9 cellular contexts compared by ENCODE assay signal in genomic region chr18:7945882-7946281, GRCh38.
DNase-seq lines count a peak whose midpoint lies in the region; FAIRE-seq and TF ChIP-seq lines count a peak whose summit lies in the region.
"Had no signal": no experiment of that assay in that cellular context is flagged by ENCODE, and none has a peak within 500 bp of the region (broad histone marks: within the 10 kb centered on the region; RNA-seq: fewer than 3 reads in every experiment).

No MANE protein-coding gene starts in this region.

- no peak for TF ChIP-seq CTCF in AG10803 (conservative IDR thresholded peaks at IDR 0.05; ENCODE audit: low read length)
- no peak for TF ChIP-seq CTCF in choroid plexus epithelial cell (conservative IDR thresholded peaks at IDR 0.05; ENCODE audit: low read depth, low read length)
- no peak for TF ChIP-seq CTCF in mesothelial cell of epicardium (IDR thresholded peaks at IDR 0.05; ENCODE audit: unreplicated experiment)

- DNase-seq in AG10803 (ENCODE audit: low read depth) (peak; percentile 93), HTR-8/SVneo (ENCODE audit: insufficient read length, low spot score) (peak; percentile 58), choroid plexus epithelial cell (ENCODE audit: low read depth) (peak; percentile 96), mesothelial cell of epicardium (ENCODE audit: low spot score in 2 of 2, unreplicated experiment in 2 of 2) (no peak), SK-N-DZ (ENCODE audit: low spot score) (no peak), medulla oblongata (ENCODE audit: extremely low spot score) (no peak), NCI-H82 treated with DMSO at 0.1 percent for 48 hours (lab: John Stamatoyannopoulos, UW; ENCODE audit: unreplicated experiment) (no peak)
- DNase-seq in activated CD4-positive, CD25-positive, alpha-beta regulatory T cell (lab: John Stamatoyannopoulos, UW) = no peak
- DNase-seq: heart left ventricle had no signal

- H3K4me3 ChIP-seq in AG10803 (ENCODE audit: low read length) = no peak overlapping the region
- no peak overlapping the region for H3K4me3 ChIP-seq in choroid plexus epithelial cell (ENCODE audit: low read depth, low read length)

- peak overlapping the region; percentile 19 for H3K27ac Mint-ChIP-seq in mesothelial cell of epicardium

- no peaks in the 10 kb centered on the region for H3K9me3 Mint-ChIP-seq in mesothelial cell of epicardium

- H3K27me3 Mint-ChIP-seq in mesothelial cell of epicardium (ENCODE audit: low read depth) = no peaks in the 10 kb centered on the region

- no peak overlapping the region for H3K4me3 Mint-ChIP-seq in mesothelial cell of epicardium

- peaks cover 14% of the 10 kb centered on the region for H3K4me1 Mint-ChIP-seq in mesothelial cell of epicardium

- no peaks in the 10 kb centered on the region for H3K36me3 Mint-ChIP-seq in mesothelial cell of epicardium

- peak; percentile 23 for FAIRE-seq in HTR-8/SVneo (lab: Jason Lieb, UNC)

Comparison
In these comparisons a context has a peak if more than half of its experiments do, and no peak if none do; other contexts are left out.
1. DNase-seq: peak in AG10803 (single experiment), HTR-8/SVneo (single experiment) and choroid plexus epithelial cell (single experiment); none in mesothelial cell of epicardium (0 of 2), SK-N-DZ (single experiment), medulla oblongata (single experiment), activated CD4-positive, CD25-positive, alpha-beta regulatory T cell (0 of 4) and NCI-H82 treated with DMSO at 0.1 percent for 48 hours (single experiment).